24 cellular contexts compared by ENCODE assay signal in the genomic region with DNA sequence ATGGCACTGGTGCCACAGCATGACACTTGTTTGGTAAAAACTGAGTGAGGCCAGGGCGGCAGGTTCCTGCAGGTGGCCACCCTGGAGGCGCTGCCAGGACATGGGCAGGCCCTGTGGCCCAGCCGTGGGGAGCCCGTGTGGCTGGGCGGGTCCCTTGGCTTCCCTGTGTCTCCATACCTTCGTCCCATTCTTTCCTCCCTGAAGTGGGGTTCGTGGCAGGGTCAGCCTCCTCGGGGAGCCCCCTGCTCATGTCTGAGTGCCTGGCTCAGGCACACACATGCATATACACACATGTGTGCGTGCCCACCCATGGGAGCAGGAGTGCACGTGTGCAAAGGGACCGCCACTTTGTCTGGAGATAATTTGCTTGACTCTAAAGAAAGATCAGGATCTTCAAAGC.
"Had no signal": no experiment of that assay in that cellular context is flagged by ENCODE, and none has a peak within 500 bp of the region (broad histone marks: within the 10 kb centered on the region; RNA-seq: fewer than 3 reads in every experiment).

No MANE protein-coding gene starts in this region.

- H3K27me3 Mint-ChIP-seq: stimulated activated naive CD8-positive, alpha-beta T cell treated with anti-CD3 and anti-CD28 coated beads, Interleukin-15, Interleukin-2, amounts not matched to agents 100 ng/mL and 50 ng/mL, for 24 hours had no signal

- H3K27me3 ChIP-seq: ovary, right atrium auricular region, uterus had no signal

- H3K9me3 Mint-ChIP-seq: immature natural killer cell; naive thymus-derived CD4-positive, alpha-beta T cell; natural killer cell treated with Interleukin-12 subunit alpha and Interleukin-12 subunit beta and Interleukin-15 and Interleukin-18, amount 100 ng/mL, for 72 hours; stimulated activated naive CD8-positive, alpha-beta T cell treated with anti-CD3 and anti-CD28 coated beads, Interleukin-15, Interleukin-2, amounts not matched to agents 100 ng/mL and 50 ng/mL, for 24 hours; type B pancreatic cell had no signal

- H3K9me3 ChIP-seq: left ventricle myocardium inferior, mucosa of descending colon, ovary, right atrium auricular region, suprapubic skin, thoracic aorta, tibial artery, uterus had no signal

- H3K27ac ChIP-seq: left ventricle myocardium inferior, ovary, right atrium auricular region, skin epidermis, suprapubic skin, thoracic aorta, tibial artery, uterus had no signal

- H3K4me1 Mint-ChIP-seq: immature natural killer cell had no signal

- H3K4me3 ChIP-seq: left ventricle myocardium inferior, lung, mucosa of descending colon, ovary, right atrium auricular region, skin epidermis, suprapubic skin, thoracic aorta, tibial artery, uterus had no signal

- H3K36me3 Mint-ChIP-seq: immature natural killer cell; naive thymus-derived CD4-positive, alpha-beta T cell; natural killer cell treated with Interleukin-12 subunit alpha and Interleukin-12 subunit beta and Interleukin-15 and Interleukin-18, amount 100 ng/mL, for 72 hours; type B pancreatic cell had no signal

- H3K27ac Mint-ChIP-seq: naive thymus-derived CD4-positive, alpha-beta T cell; natural killer cell treated with Interleukin-12 subunit alpha and Interleukin-12 subunit beta and Interleukin-15 and Interleukin-18, amount 100 ng/mL, for 72 hours; progenitor cell of endocrine pancreas; stimulated activated naive CD8-positive, alpha-beta T cell treated with anti-CD3 and anti-CD28 coated beads, Interleukin-15, Interleukin-2, amounts not matched to agents 100 ng/mL and 50 ng/mL, for 24 hours; type B pancreatic cell had no signal

- H3K4me1 ChIP-seq: left ventricle myocardium inferior, right atrium auricular region, suprapubic skin, tibial artery, uterus had no signal

- H3K4me3 Mint-ChIP-seq: immature natural killer cell; naive thymus-derived CD4-positive, alpha-beta T cell; natural killer cell treated with Interleukin-12 subunit alpha and Interleukin-12 subunit beta and Interleukin-15 and Interleukin-18, amount 100 ng/mL, for 72 hours; stimulated activated naive CD8-positive, alpha-beta T cell treated with anti-CD3 and anti-CD28 coated beads, Interleukin-15, Interleukin-2, amounts not matched to agents 100 ng/mL and 50 ng/mL, for 24 hours; type B pancreatic cell had no signal

- DNase-seq: hypothalamus; immature natural killer cell; left ventricle myocardium inferior; midbrain; naive thymus-derived CD4-positive, alpha-beta T cell; ovary; stimulated activated CD4-positive, alpha-beta T cell treated with anti-CD3 and anti-CD28 coated beads, Interleukin-12 subunit alpha, Interleukin-12 subunit beta, amount 100 ng/mL, for 4 hours; stimulated activated CD4-positive, alpha-beta T cell treated with anti-CD3 and anti-CD28 coated beads, Interleukin-15, amount 100 ng/mL, for 24 hours; stimulated activated CD4-positive, alpha-beta T cell treated with anti-CD3 and anti-CD28 coated beads, Interleukin-2, amount 100 ng/mL, for 24 hours; stimulated activated CD4-positive, alpha-beta T cell treated with anti-CD3 and anti-CD28 coated beads, Interleukin-4, amount 100 ng/mL, for 1 hour; stimulated activated naive CD4-positive, alpha-beta T cell; tibial artery; uterus had no signal

- H3K36me3 ChIP-seq: left ventricle myocardium inferior, ovary, right atrium auricular region, suprapubic skin, thoracic aorta, tibial artery, uterus had no signal

- ATAC-seq: mucosa of descending colon; naive thymus-derived CD4-positive, alpha-beta T cell; sciatic nerve had no signal
